In the genomic region with DNA sequence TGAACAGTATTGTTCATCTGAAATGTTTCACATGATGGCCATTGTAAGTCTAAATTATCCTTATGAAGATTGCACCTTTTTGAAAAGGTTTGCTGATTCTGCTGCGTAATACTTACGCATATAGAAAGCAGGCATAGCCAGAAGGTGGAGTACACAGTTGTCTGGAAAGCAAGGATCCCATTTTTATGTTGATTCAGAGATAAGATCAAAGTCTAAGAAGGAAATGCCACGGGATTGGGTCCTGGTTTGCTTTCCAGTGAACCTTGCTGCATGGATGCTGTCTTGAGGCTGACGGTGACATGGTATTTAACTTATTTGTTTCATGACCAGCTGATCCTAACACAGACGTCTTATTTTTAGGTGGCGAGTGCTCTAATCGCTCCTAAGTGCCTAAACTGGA, we compare ENCODE assay signal across 1 cellular context.
TF ChIP-seq lines count a peak whose summit lies in the region.

No MANE protein-coding gene starts in this region.

TF ChIP-seq in H1, 55 proteins besides CTCF, POLR2A, EP300 and RAD21:
- TF ChIP-seq SUZ12 (IDR thresholded peaks at IDR 0.05; ENCODE audit: low read length) (no peak), TAF1 (IDR thresholded peaks at IDR 0.05; ENCODE audit: low read depth, low read length) (no peak), TBP (IDR thresholded peaks at IDR 0.05; ENCODE audit: low read depth, low read length) (no peak), RNF2 (IDR thresholded peaks at IDR 0.05; ENCODE audit: borderline replicate concordance, low read depth, low read length, missing control alignments, poor library complexity, severe bottlenecking) (no peak), CBX8 (IDR thresholded peaks at IDR 0.05; ENCODE audit: borderline replicate concordance, low read depth, low read length) (no peak)
- TF ChIP-seq, protein P1, sequence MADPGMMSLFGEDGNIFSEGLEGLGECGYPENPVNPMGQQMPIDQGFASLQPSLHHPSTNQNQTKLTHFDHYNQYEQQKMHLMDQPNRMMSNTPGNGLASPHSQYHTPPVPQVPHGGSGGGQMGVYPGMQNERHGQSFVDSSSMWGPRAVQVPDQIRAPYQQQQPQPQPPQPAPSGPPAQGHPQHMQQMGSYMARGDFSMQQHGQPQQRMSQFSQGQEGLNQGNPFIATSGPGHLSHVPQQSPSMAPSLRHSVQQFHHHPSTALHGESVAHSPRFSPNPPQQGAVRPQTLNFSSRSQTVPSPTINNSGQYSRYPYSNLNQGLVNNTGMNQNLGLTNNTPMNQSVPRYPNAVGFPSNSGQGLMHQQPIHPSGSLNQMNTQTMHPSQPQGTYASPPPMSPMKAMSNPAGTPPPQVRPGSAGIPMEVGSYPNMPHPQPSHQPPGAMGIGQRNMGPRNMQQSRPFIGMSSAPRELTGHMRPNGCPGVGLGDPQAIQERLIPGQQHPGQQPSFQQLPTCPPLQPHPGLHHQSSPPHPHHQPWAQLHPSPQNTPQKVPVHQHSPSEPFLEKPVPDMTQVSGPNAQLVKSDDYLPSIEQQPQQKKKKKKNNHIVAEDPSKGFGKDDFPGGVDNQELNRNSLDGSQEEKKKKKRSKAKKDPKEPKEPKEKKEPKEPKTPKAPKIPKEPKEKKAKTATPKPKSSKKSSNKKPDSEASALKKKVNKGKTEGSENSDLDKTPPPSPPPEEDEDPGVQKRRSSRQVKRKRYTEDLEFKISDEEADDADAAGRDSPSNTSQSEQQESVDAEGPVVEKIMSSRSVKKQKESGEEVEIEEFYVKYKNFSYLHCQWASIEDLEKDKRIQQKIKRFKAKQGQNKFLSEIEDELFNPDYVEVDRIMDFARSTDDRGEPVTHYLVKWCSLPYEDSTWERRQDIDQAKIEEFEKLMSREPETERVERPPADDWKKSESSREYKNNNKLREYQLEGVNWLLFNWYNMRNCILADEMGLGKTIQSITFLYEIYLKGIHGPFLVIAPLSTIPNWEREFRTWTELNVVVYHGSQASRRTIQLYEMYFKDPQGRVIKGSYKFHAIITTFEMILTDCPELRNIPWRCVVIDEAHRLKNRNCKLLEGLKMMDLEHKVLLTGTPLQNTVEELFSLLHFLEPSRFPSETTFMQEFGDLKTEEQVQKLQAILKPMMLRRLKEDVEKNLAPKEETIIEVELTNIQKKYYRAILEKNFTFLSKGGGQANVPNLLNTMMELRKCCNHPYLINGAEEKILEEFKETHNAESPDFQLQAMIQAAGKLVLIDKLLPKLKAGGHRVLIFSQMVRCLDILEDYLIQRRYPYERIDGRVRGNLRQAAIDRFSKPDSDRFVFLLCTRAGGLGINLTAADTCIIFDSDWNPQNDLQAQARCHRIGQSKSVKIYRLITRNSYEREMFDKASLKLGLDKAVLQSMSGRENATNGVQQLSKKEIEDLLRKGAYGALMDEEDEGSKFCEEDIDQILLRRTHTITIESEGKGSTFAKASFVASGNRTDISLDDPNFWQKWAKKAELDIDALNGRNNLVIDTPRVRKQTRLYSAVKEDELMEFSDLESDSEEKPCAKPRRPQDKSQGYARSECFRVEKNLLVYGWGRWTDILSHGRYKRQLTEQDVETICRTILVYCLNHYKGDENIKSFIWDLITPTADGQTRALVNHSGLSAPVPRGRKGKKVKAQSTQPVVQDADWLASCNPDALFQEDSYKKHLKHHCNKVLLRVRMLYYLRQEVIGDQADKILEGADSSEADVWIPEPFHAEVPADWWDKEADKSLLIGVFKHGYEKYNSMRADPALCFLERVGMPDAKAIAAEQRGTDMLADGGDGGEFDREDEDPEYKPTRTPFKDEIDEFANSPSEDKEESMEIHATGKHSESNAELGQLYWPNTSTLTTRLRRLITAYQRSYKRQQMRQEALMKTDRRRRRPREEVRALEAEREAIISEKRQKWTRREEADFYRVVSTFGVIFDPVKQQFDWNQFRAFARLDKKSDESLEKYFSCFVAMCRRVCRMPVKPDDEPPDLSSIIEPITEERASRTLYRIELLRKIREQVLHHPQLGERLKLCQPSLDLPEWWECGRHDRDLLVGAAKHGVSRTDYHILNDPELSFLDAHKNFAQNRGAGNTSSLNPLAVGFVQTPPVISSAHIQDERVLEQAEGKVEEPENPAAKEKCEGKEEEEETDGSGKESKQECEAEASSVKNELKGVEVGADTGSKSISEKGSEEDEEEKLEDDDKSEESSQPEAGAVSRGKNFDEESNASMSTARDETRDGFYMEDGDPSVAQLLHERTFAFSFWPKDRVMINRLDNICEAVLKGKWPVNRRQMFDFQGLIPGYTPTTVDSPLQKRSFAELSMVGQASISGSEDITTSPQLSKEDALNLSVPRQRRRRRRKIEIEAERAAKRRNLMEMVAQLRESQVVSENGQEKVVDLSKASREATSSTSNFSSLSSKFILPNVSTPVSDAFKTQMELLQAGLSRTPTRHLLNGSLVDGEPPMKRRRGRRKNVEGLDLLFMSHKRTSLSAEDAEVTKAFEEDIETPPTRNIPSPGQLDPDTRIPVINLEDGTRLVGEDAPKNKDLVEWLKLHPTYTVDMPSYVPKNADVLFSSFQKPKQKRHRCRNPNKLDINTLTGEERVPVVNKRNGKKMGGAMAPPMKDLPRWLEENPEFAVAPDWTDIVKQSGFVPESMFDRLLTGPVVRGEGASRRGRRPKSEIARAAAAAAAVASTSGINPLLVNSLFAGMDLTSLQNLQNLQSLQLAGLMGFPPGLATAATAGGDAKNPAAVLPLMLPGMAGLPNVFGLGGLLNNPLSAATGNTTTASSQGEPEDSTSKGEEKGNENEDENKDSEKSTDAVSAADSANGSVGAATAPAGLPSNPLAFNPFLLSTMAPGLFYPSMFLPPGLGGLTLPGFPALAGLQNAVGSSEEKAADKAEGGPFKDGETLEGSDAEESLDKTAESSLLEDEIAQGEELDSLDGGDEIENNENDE (IDR thresholded peaks at IDR 0.05; ENCODE audit: insufficient replicate concordance, low read length): no peak
- TF ChIP-seq, protein P2, sequence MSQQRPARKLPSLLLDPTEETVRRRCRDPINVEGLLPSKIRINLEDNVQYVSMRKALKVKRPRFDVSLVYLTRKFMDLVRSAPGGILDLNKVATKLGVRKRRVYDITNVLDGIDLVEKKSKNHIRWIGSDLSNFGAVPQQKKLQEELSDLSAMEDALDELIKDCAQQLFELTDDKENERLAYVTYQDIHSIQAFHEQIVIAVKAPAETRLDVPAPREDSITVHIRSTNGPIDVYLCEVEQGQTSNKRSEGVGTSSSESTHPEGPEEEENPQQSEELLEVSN (IDR thresholded peaks at IDR 0.05): no peak
TF ChIP-seq in H1: peak in this region for 0.
